ENCODE assay signal across 22 cellular contexts in the genomic region with DNA sequence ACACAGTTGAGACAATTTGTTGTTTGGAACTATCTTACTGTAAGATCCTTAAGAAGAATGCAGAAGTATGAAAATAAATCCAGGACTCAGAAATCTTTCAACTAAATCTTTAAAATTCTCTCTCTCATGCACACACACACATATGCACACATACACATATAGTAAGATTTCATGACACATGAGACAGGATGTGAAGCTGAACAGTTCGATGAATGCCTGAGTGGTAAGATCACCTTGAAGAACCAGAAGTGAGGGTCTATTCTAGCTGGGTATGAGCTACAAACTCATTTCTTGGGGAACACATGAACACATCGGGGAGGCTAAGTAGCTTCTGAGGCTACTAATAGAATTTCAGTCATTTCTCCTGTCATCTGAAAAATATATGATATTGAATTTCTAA.
A peak's percentile ranks its signal among the peaks of the same experiment; 100 is the strongest.
DNase-seq lines count a peak whose midpoint lies in the region; ATAC-seq, FAIRE-seq and TF ChIP-seq lines count a peak whose summit lies in the region.
"Had no signal": no experiment of that assay in that cellular context is flagged by ENCODE, and none has a peak within 500 bp of the region (broad histone marks: within the 10 kb centered on the region; RNA-seq: fewer than 3 reads in every experiment).

No MANE protein-coding gene starts in this region.

- H3K4me1 ChIP-seq in keratinocyte (ENCODE audit: control insufficient read depth, extremely low read depth, insufficient read depth, low read length) = peaks cover 22% of the 10 kb centered on the region
- no peaks in the 10 kb centered on the region for H3K4me1 ChIP-seq in prostate gland (replicated peaks)
- H3K4me1 ChIP-seq in spleen = no peaks in the 10 kb centered on the region

- H3K27me3 ChIP-seq in bronchial epithelial cell (ENCODE audit: control insufficient read depth, insufficient read depth, low read length) (no peaks in the 10 kb centered on the region), keratinocyte (ENCODE audit: control insufficient read depth, extremely low read depth, insufficient read depth, low read length) (no peaks in the 10 kb centered on the region), prostate gland (replicated peaks; ENCODE audit: insufficient read depth) (no peaks in the 10 kb centered on the region), spleen (replicated peaks in 1 of 7) (no peaks in the 10 kb centered on the region)

- H3K9me3 ChIP-seq in keratinocyte (ENCODE audit: control insufficient read depth, low read depth, low read length) (no peaks in the 10 kb centered on the region), prostate gland (no peaks in the 10 kb centered on the region), spleen (peaks cover 0 to 6% (median 0%) of the 10 kb centered on the region in 8 donors)
- H3K9me3 ChIP-seq: SK-N-SH had no signal

- no peaks in the 10 kb centered on the region for H4K20me1 ChIP-seq in keratinocyte (ENCODE audit: control insufficient read depth, extremely low read depth, insufficient read depth, low read length)

- H2AFZ ChIP-seq in keratinocyte (ENCODE audit: control insufficient read depth, low read length) = no peak overlapping the region

- H3K36me3 ChIP-seq in bronchial epithelial cell (ENCODE audit: control insufficient read depth, insufficient read depth, low read length) = no peaks in the 10 kb centered on the region
- H3K36me3 ChIP-seq in keratinocyte (ENCODE audit: control insufficient read depth in 2 of 2, extremely low read depth in 1 of 2, insufficient read depth in 2 of 2, low read length in 2 of 2) = no peaks in the 10 kb centered on the region
- H3K36me3 ChIP-seq in prostate gland = no peaks in the 10 kb centered on the region
- H3K36me3 ChIP-seq in spleen = no peaks in the 10 kb centered on the region

- DNase-seq in Daoy (ENCODE audit: low read depth) (peak; percentile 15), NCI-H69 (lab: John Stamatoyannopoulos, UW) (peak; percentile 57), bronchial epithelial cell (ENCODE audit: low read depth) (peak; percentile 77), keratinocyte (ENCODE audit: low read depth, low spot score) (no peak), prostate gland (ENCODE audit: low spot score) (no peak), spleen (no peak), NCI-H1092 (lab: John Stamatoyannopoulos, UW) (no peak)
- DNase-seq: DMS53, HCEC 1CT, NCI-H2029 treated with DMSO at 0.1 percent for 48 hours, NCI-H2171 treated with DMSO at 0.1 percent for 48 hours, NCI-H446, NCI-H526, PC-3, SHP77 treated with DMSO at 0.1 percent for 48 hours, SK-N-SH had no signal

- FAIRE-seq in bronchial epithelial cell (lab: Jason Lieb, UNC) (no peak), keratinocyte (lab: Jason Lieb, UNC) (peak; percentile 79)
- FAIRE-seq: A204.1, D721Med, HTR-8/SVneo had no signal

- no peak overlapping the region for H3K4me2 ChIP-seq in keratinocyte (ENCODE audit: control insufficient read depth, extremely low read depth, insufficient read depth, low read depth, low read length)
- H3K4me2 ChIP-seq: KMS-11, SK-N-SH had no signal

- TF ChIP-seq CTCF in bronchial epithelial cell (IDR thresholded peaks at IDR 0.05; ENCODE audit: insufficient read depth, low read length, severe bottlenecking) (no peak), keratinocyte (optimal IDR thresholded peaks at IDR 0.05 in 1 of 3, IDR thresholded peaks at IDR 0.05 in 1 of 3, conservative IDR thresholded peaks at IDR 0.05 in 1 of 3; ENCODE audit: extremely low read depth in 1 of 3, insufficient read depth in 2 of 3, low read length in 3 of 3) (no peak), prostate gland (IDR thresholded peaks at IDR 0.05) (no peak), spleen (IDR thresholded peaks at IDR 0.05 in 8 of 11, conservative IDR thresholded peaks at IDR 0.05 in 3 of 11) (no peak)

- H3K4me3 ChIP-seq in bronchial epithelial cell (ENCODE audit: low read depth, low read length) = no peak overlapping the region
- no peak overlapping the region for H3K4me3 ChIP-seq in keratinocyte (ENCODE audit: control insufficient read depth in 2 of 3, extremely low read depth in 1 of 3, insufficient read depth in 2 of 3, low read depth in 1 of 3, low read length in 3 of 3)
- H3K4me3 ChIP-seq in prostate gland = no peak overlapping the region
- no peak overlapping the region for H3K4me3 ChIP-seq in spleen

- no peaks in the 10 kb centered on the region for H3K9me1 ChIP-seq in keratinocyte (ENCODE audit: control insufficient read depth, extremely low read depth, insufficient read depth, low read length)

- no peak for ATAC-seq in GM18519 (IDR thresholded peaks at IDR 0.05; ENCODE audit: low FRiP score, unreplicated experiment)
- ATAC-seq: PC-3 had no signal

- no peak overlapping the region for H3K9ac ChIP-seq in keratinocyte (ENCODE audit: control insufficient read depth, extremely low read depth, insufficient read depth, low read length)
- H3K9ac ChIP-seq: KMS-11, SK-N-SH had no signal

- WGBS in prostate gland = 98% methylated on average over 2 of the region's 2 CpGs
- 86 to 95% (median 90%) methylated on average over 2 of the region's 2 CpGs for WGBS in spleen, 5 donors

- no peaks in the 10 kb centered on the region for H3K79me2 ChIP-seq in keratinocyte (ENCODE audit: control insufficient read depth, insufficient read depth, low read length)

- H3K27ac ChIP-seq in keratinocyte (ENCODE audit: control insufficient read depth, insufficient read depth, low read length) (peak overlapping the region; percentile 50), prostate gland (no peak overlapping the region), spleen (no peak overlapping the region)
- H3K27ac ChIP-seq: C4-2B, KMS-11 had no signal

- TF ChIP-seq POLR2A in prostate gland (IDR thresholded peaks at IDR 0.05) = no peak
- TF ChIP-seq POLR2A in spleen (IDR thresholded peaks at IDR 0.05) = no peak

- dilution Hi-C loops in keratinocyte (cut with MboI; ENCODE audit: extremely low pct_ligation_motif_present, low sequenced_read_pairs) = no loop called here

- intact Hi-C loops in prostate gland (cut with DNase I) (no loop called here), spleen (cut with DNase I; ENCODE audit: low total_unique reads) (no loop called here)

Comparison
In these comparisons a context has a peak if more than half of its experiments do, and no peak if none do; other contexts are left out.
1. DNase-seq: peak in Daoy (single experiment), NCI-H69 (single experiment) and bronchial epithelial cell (single experiment); none in keratinocyte (single experiment), prostate gland (single experiment), spleen (single experiment) and NCI-H1092 (single experiment).